ENCODE assay signal across 19 cellular contexts in genomic region chr9:86838883-86839497, GRCh38.
DNase-seq lines count a peak whose midpoint lies in the region; ATAC-seq and TF ChIP-seq lines count a peak whose summit lies in the region.
"Had no signal": no experiment of that assay in that cellular context is flagged by ENCODE, and none has a peak within 500 bp of the region (broad histone marks: within the 10 kb centered on the region; RNA-seq: fewer than 3 reads in every experiment).

No MANE protein-coding gene starts in this region.

- H3K36me3 Mint-ChIP-seq in osteocyte (ENCODE audit: unreplicated experiment), result no peaks in the 10 kb centered on the region
- no peaks in the 10 kb centered on the region for H3K36me3 Mint-ChIP-seq in T-cell
- H3K36me3 Mint-ChIP-seq: CD4-positive, CD25-positive, alpha-beta regulatory T cell had no signal

- peaks cover 2% of the 10 kb centered on the region for H3K27me3 Mint-ChIP-seq in osteocyte (ENCODE audit: unreplicated experiment)
- H3K27me3 Mint-ChIP-seq in T-cell, result peaks cover 3 to 22% of the 10 kb centered on the region in 2 donors
- H3K27me3 Mint-ChIP-seq: CD4-positive, CD25-positive, alpha-beta regulatory T cell had no signal

- H3K36me3 ChIP-seq in left ventricle myocardium inferior, result no peaks in the 10 kb centered on the region
- no peaks in the 10 kb centered on the region for H3K36me3 ChIP-seq in brain microvascular endothelial cell (replicated peaks)

- intact Hi-C loops in left ventricle myocardium inferior (cut with micrococcal nuclease), result no loop called here

- ATAC-seq in T-cell (replicated peaks in 1 of 4), result no peak

- peak; percentile 6 for DNase-seq in NCI-H2171 treated with DMSO at 0.1 percent for 48 hours (lab: John Stamatoyannopoulos, UW)
- DNase-seq in NCI-H2171 (lab: John Stamatoyannopoulos, UW), result no peak
- DNase-seq in left ventricle myocardium inferior, result peak; percentile 68
- no peak for DNase-seq in osteocyte (ENCODE audit: extremely low spot score, unreplicated experiment)
- DNase-seq in brain microvascular endothelial cell, result no peak
- DNase-seq in activated gamma-delta T cell treated with Interleukin-2 at 50 U/mL for 16 hours, result no peak
- DNase-seq in T-cell, result no peak
- DNase-seq in NCI-H1048 (lab: John Stamatoyannopoulos, UW), result no peak
- DNase-seq: Calu3; CD4-positive, CD25-positive, alpha-beta regulatory T cell; DMS53; H7; NCI-H1105 treated with DMSO at 0.1 percent for 48 hours; NCI-H187; NCI-H446 treated with DMSO at 0.1 percent for 48 hours; NCI-H748 treated with DMSO at 0.1 percent for 48 hours; OCI-M1 had no signal

- H3K27ac ChIP-seq in left ventricle myocardium inferior (replicated peaks) (peak overlapping the region; percentile 68), brain microvascular endothelial cell (no peak overlapping the region)
- H3K27ac ChIP-seq: 22Rv1 had no signal

- CTCF ChIA-PET in T-cell (lab: Charles Lee), result no interaction called here

- H3K4me3 Mint-ChIP-seq in osteocyte (ENCODE audit: unreplicated experiment), result no peak overlapping the region
- H3K4me3 Mint-ChIP-seq in T-cell, result no peak overlapping the region
- H3K4me3 Mint-ChIP-seq: B cell; CD4-positive, CD25-positive, alpha-beta regulatory T cell had no signal

- H3K27ac Mint-ChIP-seq in osteocyte (ENCODE audit: unreplicated experiment) (peak overlapping the region; percentile 56), T-cell (no peak overlapping the region)
- H3K27ac Mint-ChIP-seq: B cell; CD4-positive, CD25-positive, alpha-beta regulatory T cell had no signal

- H3K4me1 Mint-ChIP-seq in osteocyte (ENCODE audit: unreplicated experiment), result peaks cover 30% of the 10 kb centered on the region
- H3K4me1 Mint-ChIP-seq in T-cell, result no peaks in the 10 kb centered on the region
- H3K4me1 Mint-ChIP-seq: B cell; CD4-positive, CD25-positive, alpha-beta regulatory T cell had no signal

- no peaks in the 10 kb centered on the region for H3K9me3 Mint-ChIP-seq in osteocyte (ENCODE audit: unreplicated experiment)
- H3K9me3 Mint-ChIP-seq in T-cell, result no peaks in the 10 kb centered on the region

- TF ChIP-seq CTCF in left ventricle myocardium inferior (IDR thresholded peaks at IDR 0.05; ENCODE audit: borderline replicate concordance) (no peak), osteocyte (IDR thresholded peaks at IDR 0.05) (no peak), brain microvascular endothelial cell (IDR thresholded peaks at IDR 0.05; ENCODE audit: low read depth, low read length, missing control alignments) (no peak)

- H3K27me3 ChIP-seq in left ventricle myocardium inferior (ENCODE audit: low read depth) (no peaks in the 10 kb centered on the region), brain microvascular endothelial cell (replicated peaks) (no peaks in the 10 kb centered on the region)

- POLR2A ChIA-PET in T-cell (lab: Charles Lee), result no interaction called here

- H3K4me3 ChIP-seq in left ventricle myocardium inferior (no peak overlapping the region), brain microvascular endothelial cell (ENCODE audit: low read depth, low read length) (no peak overlapping the region)

- H3K9me3 ChIP-seq in left ventricle myocardium inferior (replicated peaks), result no peaks in the 10 kb centered on the region

- no peaks in the 10 kb centered on the region for H3K4me1 ChIP-seq in left ventricle myocardium inferior

- in situ Hi-C loops in brain microvascular endothelial cell (cut with HindIII; ENCODE audit: low pct_ligation_motif_present, low sequenced_read_pairs), result no loop called here

Comparison
In these comparisons a context has a peak if more than half of its experiments do, and no peak if none do; other contexts are left out.
1. DNase-seq: peak in NCI-H2171 treated with DMSO at 0.1 percent for 48 hours (single experiment) and left ventricle myocardium inferior (single experiment); none in NCI-H2171 (single experiment), osteocyte (single experiment), brain microvascular endothelial cell (single experiment), activated gamma-delta T cell treated with Interleukin-2 at 50 U/mL for 16 hours (single experiment), T-cell (0 of 34) and NCI-H1048 (single experiment).